24 cellular contexts compared by ENCODE assay signal in genomic region chr20:54201268-54201846, GRCh38. TPM values are rescaled to one million over a fixed set of nuclear protein-coding genes. Genes with fewer than 3 reads are reported as not detected.
"Had no signal": no experiment of that assay in that cellular context is flagged by ENCODE, and none has a peak within 500 bp of the region (broad histone marks: within the 10 kb centered on the region; RNA-seq: fewer than 3 reads in every experiment).

No MANE protein-coding gene starts in this region.

- H3K4me1 ChIP-seq: lower lobe of right lung, testis, upper lobe of left lung had no signal

- H3K27ac Mint-ChIP-seq: activated CD4-positive, alpha-beta memory T cell treated with anti-CD3 and anti-CD28 coated beads, Interleukin-2, amount 10 ng/mL, durations not matched to agents 7 days and 5 days; activated CD4-positive, alpha-beta T cell treated with anti-CD3 and anti-CD28 coated beads, Interleukin-2, amount 10 ng/mL, durations not matched to agents 24 days and 14 days; brain; dendritic cell treated with granulocyte-macrophage colony-stimulating factor and Interleukin-4, amounts not matched to agents 40 ng/mL and 50 ng/mL, for 4 days; immature natural killer cell; naive thymus-derived CD4-positive, alpha-beta T cell had no signal

- H3K27me3 Mint-ChIP-seq: dendritic cell treated with granulocyte-macrophage colony-stimulating factor and Interleukin-4, amounts not matched to agents 40 ng/mL and 50 ng/mL, for 4 days had no signal

- DNase-seq: activated CD4-positive, alpha-beta memory T cell treated with anti-CD3 and anti-CD28 coated beads, Interleukin-2, amount 10 ng/mL, durations not matched to agents 7 days and 5 days; activated CD4-positive, alpha-beta T cell treated with anti-CD3 and anti-CD28 coated beads, Interleukin-2, amount 10 ng/mL, durations not matched to agents 24 days and 14 days; activated gamma-delta T cell; activated naive CD4-positive, alpha-beta T cell treated with anti-CD3 and anti-CD28 coated beads, Interleukin-2, amount 50 U/mL, for 16 hours; anterior cingulate cortex; effector CD4-positive, alpha-beta T cell; erythroblast; immature natural killer cell; lower lobe of right lung; naive thymus-derived CD4-positive, alpha-beta T cell; retina; stimulated activated CD4-positive, alpha-beta T cell treated with anti-CD3 and anti-CD28 coated beads, Interleukin-4, amount 100 ng/mL, for 1 hour; stimulated activated naive CD4-positive, alpha-beta T cell; T-helper 9 cell; testis; upper lobe of left lung had no signal

- H3K9me3 Mint-ChIP-seq: activated CD4-positive, alpha-beta memory T cell treated with anti-CD3 and anti-CD28 coated beads, Interleukin-2, amount 10 ng/mL, durations not matched to agents 7 days and 5 days; activated CD4-positive, alpha-beta T cell treated with anti-CD3 and anti-CD28 coated beads, Interleukin-2, amount 10 ng/mL, durations not matched to agents 24 days and 14 days; dendritic cell treated with granulocyte-macrophage colony-stimulating factor and Interleukin-4, amounts not matched to agents 40 ng/mL and 50 ng/mL, for 4 days; immature natural killer cell; naive thymus-derived CD4-positive, alpha-beta T cell; neural crest cell had no signal

- H3K4me1 Mint-ChIP-seq: activated CD4-positive, alpha-beta memory T cell treated with anti-CD3 and anti-CD28 coated beads, Interleukin-2, amount 10 ng/mL, durations not matched to agents 7 days and 5 days; immature natural killer cell; neural crest cell had no signal

- H3K27ac ChIP-seq: foreskin keratinocyte, lower lobe of right lung, testis, upper lobe of left lung had no signal

- H3K27me3 ChIP-seq: foreskin keratinocyte, testis, upper lobe of left lung had no signal

- H3K9me3 ChIP-seq: lower lobe of right lung, testis, upper lobe of left lung had no signal

- ATAC-seq: left lobe of liver; lower lobe of right lung; naive thymus-derived CD4-positive, alpha-beta T cell had no signal

- H3K4me3 ChIP-seq: lower lobe of right lung, testis, upper lobe of left lung had no signal

- H3K4me3 Mint-ChIP-seq: activated CD4-positive, alpha-beta memory T cell treated with anti-CD3 and anti-CD28 coated beads, Interleukin-2, amount 10 ng/mL, durations not matched to agents 7 days and 5 days; activated CD4-positive, alpha-beta T cell treated with anti-CD3 and anti-CD28 coated beads, Interleukin-2, amount 10 ng/mL, durations not matched to agents 24 days and 14 days; brain; dendritic cell treated with granulocyte-macrophage colony-stimulating factor and Interleukin-4, amounts not matched to agents 40 ng/mL and 50 ng/mL, for 4 days; immature natural killer cell; naive thymus-derived CD4-positive, alpha-beta T cell; neural crest cell had no signal

- H3K36me3 Mint-ChIP-seq: brain; immature natural killer cell; naive thymus-derived CD4-positive, alpha-beta T cell had no signal

- H3K36me3 ChIP-seq: lower lobe of right lung, upper lobe of left lung had no signal

RNA-seq across cellular contexts. Expression of gene CYP24A1, which starts 27.6 kb away (rescaled TPM):
- total RNA-seq: activated CD4-positive, alpha-beta memory T cell treated with anti-CD3 and anti-CD28 coated beads, Interleukin-2, amount 10 ng/mL, durations not matched to agents 7 days and 5 days; activated CD4-positive, alpha-beta T cell treated with anti-CD3 and anti-CD28 coated beads, Interleukin-2, amount 10 ng/mL, durations not matched to agents 24 days and 14 days; left lobe of liver; mesenteric fat pad; posterior vena cava; T-helper 1 cell treated with Interleukin-12 subunit alpha and Interleukin-12 subunit beta and Interleukin-4 antibody, amounts not matched to agents 30 ng/mL and 1 ng/mL, for 36 hours had no signal
- polyA plus RNA-seq: immature natural killer cell; naive thymus-derived CD4-positive, alpha-beta T cell had no signal
